Comparison of ENCODE assay signal across 18 cellular contexts in the genomic region with DNA sequence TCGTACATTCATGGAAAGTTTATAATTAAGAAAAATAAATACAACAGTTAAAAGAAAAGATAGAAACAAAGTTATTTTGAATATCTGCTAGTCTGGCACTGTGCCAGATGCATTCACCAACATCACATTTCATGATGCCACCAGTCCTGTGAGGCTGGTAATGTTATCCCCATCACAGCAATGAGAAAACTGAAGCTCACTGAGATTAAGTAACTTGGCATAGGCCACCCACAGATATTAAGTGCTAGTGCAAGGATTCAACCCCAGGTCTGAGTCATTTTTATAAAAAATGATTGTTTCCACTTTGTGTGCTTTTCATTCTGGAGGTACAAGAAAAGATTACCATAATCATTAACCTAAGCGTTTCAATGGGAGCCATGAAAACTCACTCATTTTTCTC.
DNase-seq lines count a peak whose midpoint lies in the region; ATAC-seq and TF ChIP-seq lines count a peak whose summit lies in the region.
"Had no signal": no experiment of that assay in that cellular context is flagged by ENCODE, and none has a peak within 500 bp of the region (broad histone marks: within the 10 kb centered on the region; RNA-seq: fewer than 3 reads in every experiment).

No MANE protein-coding gene starts in this region.

- DNase-seq in EL, result peak; percentile 56
- peak; percentile 8 for DNase-seq in NCI-H226
- no peak for DNase-seq in chondrocyte (ENCODE audit: low spot score)
- peak; percentile 4 to 5 for DNase-seq in lung microvascular endothelial cell (ENCODE audit: low read depth in 2 of 2)
- no peak for DNase-seq in DMS79 treated with DMSO at 0.1 percent for 48 hours (lab: John Stamatoyannopoulos, UW)
- no peak for DNase-seq in DMS 273 (lab: John Stamatoyannopoulos, UW; ENCODE audit: unreplicated experiment)
- no peak for DNase-seq in activated CD8-positive, alpha-beta memory T cell treated with anti-CD3 and anti-CD28 coated beads for 24 hours
- DNase-seq: DMS153; foreskin keratinocyte; left lung; NCI-H1092 treated with DMSO at 0.1 percent for 48 hours; NCI-H2171; stimulated activated CD4-positive, alpha-beta T cell treated with anti-CD3 and anti-CD28 coated beads, Interleukin-4, amount 100 ng/mL, for 4 hours; testis had no signal

- H3K36me3 Mint-ChIP-seq in chondrocyte (ENCODE audit: low read depth), result no peaks in the 10 kb centered on the region
- H3K36me3 Mint-ChIP-seq: IgD-negative memory B cell, WTC11 had no signal

- H3K27me3 Mint-ChIP-seq in chondrocyte (ENCODE audit: low read depth), result no peaks in the 10 kb centered on the region
- H3K27me3 Mint-ChIP-seq: IgD-negative memory B cell had no signal

- H3K4me1 Mint-ChIP-seq in chondrocyte (ENCODE audit: low read depth), result peaks cover 26% of the 10 kb centered on the region
- H3K4me1 Mint-ChIP-seq: IgD-negative memory B cell had no signal

- TF ChIP-seq CTCF in chondrocyte (IDR thresholded peaks at IDR 0.05), result no peak

- peak overlapping the region; percentile 22 for H3K27ac Mint-ChIP-seq in chondrocyte (ENCODE audit: unreplicated experiment)
- H3K27ac Mint-ChIP-seq: IgD-negative memory B cell; T-helper 1 cell treated with Interleukin-12 subunit alpha and Interleukin-12 subunit beta and Interleukin-4 antibody, amounts not matched to agents 30 μg/mL and 1 μg/mL, for 36 hours; WTC11 had no signal

- H3K4me3 Mint-ChIP-seq in chondrocyte (ENCODE audit: unreplicated experiment), result no peak overlapping the region
- H3K4me3 Mint-ChIP-seq: IgD-negative memory B cell; T-helper 1 cell treated with Interleukin-12 subunit alpha and Interleukin-12 subunit beta and Interleukin-4 antibody, amounts not matched to agents 30 μg/mL and 1 μg/mL, for 36 hours; WTC11 had no signal

- H3K9me3 Mint-ChIP-seq in chondrocyte (ENCODE audit: low read depth), result no peaks in the 10 kb centered on the region
- H3K9me3 Mint-ChIP-seq: T-helper 1 cell treated with Interleukin-12 subunit alpha and Interleukin-12 subunit beta and Interleukin-4 antibody, amounts not matched to agents 30 μg/mL and 1 μg/mL, for 36 hours; WTC11 had no signal

- no peak for ATAC-seq in GM19452 (IDR thresholded peaks at IDR 0.05; ENCODE audit: unreplicated experiment)
- ATAC-seq: foreskin keratinocyte, left lung, WTC11 had no signal

Comparison
In these comparisons a context has a peak if more than half of its experiments do, and no peak if none do; other contexts are left out.
1. DNase-seq: peak in EL (single experiment), NCI-H226 (single experiment) and lung microvascular endothelial cell (2 of 2); none in chondrocyte (single experiment), DMS79 treated with DMSO at 0.1 percent for 48 hours (single experiment), DMS 273 (single experiment) and activated CD8-positive, alpha-beta memory T cell treated with anti-CD3 and anti-CD28 coated beads for 24 hours (single experiment).